Comparison of ENCODE assay signal across 8 cellular contexts in the genomic region with DNA sequence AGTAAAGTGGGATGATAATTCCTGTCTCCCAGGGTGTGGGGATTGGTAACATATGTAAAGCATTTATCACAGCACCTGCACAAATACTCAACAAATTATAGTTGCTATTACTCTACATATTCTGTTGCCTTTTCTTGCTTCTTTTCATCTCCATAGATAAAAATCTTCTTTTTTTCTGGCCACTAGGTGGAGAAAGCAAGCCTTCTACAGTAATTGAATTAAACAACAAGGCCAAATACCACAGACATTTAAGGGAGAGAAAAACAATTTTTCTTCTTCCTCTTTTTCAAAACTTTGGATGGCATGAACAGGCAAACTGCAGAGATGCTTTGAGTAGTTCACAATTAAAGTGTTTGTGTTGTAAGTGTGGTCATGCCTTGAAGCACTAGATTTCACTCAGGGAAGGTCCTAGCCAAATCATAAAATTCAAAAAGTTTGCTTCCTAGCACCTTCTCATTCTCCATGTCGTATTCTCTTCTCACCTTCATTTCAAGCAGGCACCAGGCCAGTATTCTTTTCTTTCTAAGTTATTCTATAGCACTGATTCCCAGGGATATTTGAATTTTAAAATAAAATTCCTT.
DNase-seq lines count a peak whose midpoint lies in the region; ATAC-seq and TF ChIP-seq lines count a peak whose summit lies in the region.

No MANE protein-coding gene starts in this region.

- TF ChIP-seq CTCF in GM23338 (conservative IDR thresholded peaks at IDR 0.05; ENCODE audit: low read depth in 2 of 2), result peak; percentile 50 to 72
- TF ChIP-seq CTCF in coronary artery (IDR thresholded peaks at IDR 0.05), result peak; percentile 28

- DNase-seq in CD4-positive, CD25-positive, alpha-beta regulatory T cell, result peak in 2 of 3 donors; percentile 48 to 53
- DNase-seq in GM23338 (ENCODE audit: low spot score) (peak; percentile 71), NOMO-1 treated with DMSO at 0.1 percent for 48 hours (lab: John Stamatoyannopoulos, UW; ENCODE audit: unreplicated experiment) (peak; percentile 86), coronary artery (ENCODE audit: low spot score) (no peak), midbrain (lab: John Stamatoyannopoulos, UW) (peak; percentile 80)
- DNase-seq in stimulated activated naive CD8-positive, alpha-beta T cell treated with anti-CD3 and anti-CD28 coated beads, Interleukin-15, Interleukin-2, amounts not matched to agents 100 U/mL and 50 U/mL, for 24 hours, result no peak
- no peak for DNase-seq in activated CD4-positive, CD25-positive, alpha-beta regulatory T cell (lab: John Stamatoyannopoulos, UW)

- H3K27me3 ChIP-seq in CD4-positive, CD25-positive, alpha-beta regulatory T cell (ENCODE audit: control insufficient read depth, insufficient read depth, low read length), result no peaks in the 10 kb centered on the region
- no peaks in the 10 kb centered on the region for H3K27me3 ChIP-seq in GM23338 (ENCODE audit: insufficient read depth)

- H3K36me3 Mint-ChIP-seq in CD4-positive, CD25-positive, alpha-beta regulatory T cell, result no peaks in the 10 kb centered on the region
- no peaks in the 10 kb centered on the region for H3K36me3 Mint-ChIP-seq in GM23338 (ENCODE audit: low read depth)

- no peak overlapping the region for H3K27ac ChIP-seq in CD4-positive, CD25-positive, alpha-beta regulatory T cell (ENCODE audit: insufficient read depth, low read length, poor library complexity, severe bottlenecking)
- H3K27ac ChIP-seq in GM23338 (ENCODE audit: low read depth) (no peak overlapping the region), coronary artery (no peak overlapping the region)

- peak overlapping the region in 1 of 3 donors; percentile 52 for H3K27ac Mint-ChIP-seq in CD4-positive, CD25-positive, alpha-beta regulatory T cell
- no peak overlapping the region for H3K27ac Mint-ChIP-seq in GM23338

- H3K4me2 ChIP-seq in GM23338, result no peak overlapping the region

- no peak overlapping the region for H3K4me3 ChIP-seq in CD4-positive, CD25-positive, alpha-beta regulatory T cell (ENCODE audit: low read depth, low read length)
- H3K4me3 ChIP-seq in GM23338 (no peak overlapping the region), coronary artery (no peak overlapping the region)

- H2AFZ ChIP-seq in GM23338, result no peak overlapping the region

- no peak for ATAC-seq in CD4-positive, CD25-positive, alpha-beta regulatory T cell (ENCODE audit: low read depth in 2 of 2)
- no peak for ATAC-seq in GM23338
- no peak for ATAC-seq in GM21423 (IDR thresholded peaks at IDR 0.05; ENCODE audit: unreplicated experiment)
- ATAC-seq in stimulated activated naive CD8-positive, alpha-beta T cell treated with anti-CD3 and anti-CD28 coated beads, Interleukin-15, Interleukin-2, amounts not matched to agents 100 U/mL and 50 U/mL, for 24 hours, result no peak

- no peaks in the 10 kb centered on the region for H3K36me3 ChIP-seq in CD4-positive, CD25-positive, alpha-beta regulatory T cell (ENCODE audit: control insufficient read depth, insufficient read depth, low read length)
- no peaks in the 10 kb centered on the region for H3K36me3 ChIP-seq in GM23338 (ENCODE audit: insufficient read depth)

- H3K9me3 ChIP-seq in CD4-positive, CD25-positive, alpha-beta regulatory T cell (ENCODE audit: control insufficient read depth in 2 of 2, low read length in 2 of 2), result no peaks in the 10 kb centered on the region

- no peaks in the 10 kb centered on the region for H3K79me2 ChIP-seq in GM23338 (replicated peaks; ENCODE audit: insufficient read depth)

- H3K9me3 Mint-ChIP-seq in CD4-positive, CD25-positive, alpha-beta regulatory T cell, result no peaks in the 10 kb centered on the region
- no peaks in the 10 kb centered on the region for H3K9me3 Mint-ChIP-seq in GM23338

- peaks cover 7% of the 10 kb centered on the region for H3K27me3 Mint-ChIP-seq in CD4-positive, CD25-positive, alpha-beta regulatory T cell
- no peaks in the 10 kb centered on the region for H3K27me3 Mint-ChIP-seq in GM23338 (ENCODE audit: insufficient read depth, low read depth, poor library complexity)

- H3K9me2 ChIP-seq in GM23338 (ENCODE audit: insufficient read depth), result no peaks in the 10 kb centered on the region

- H3K4me1 ChIP-seq in CD4-positive, CD25-positive, alpha-beta regulatory T cell (ENCODE audit: control insufficient read depth, insufficient read depth, low read length, poor library complexity, severe bottlenecking), result no peaks in the 10 kb centered on the region
- H3K4me1 ChIP-seq in GM23338 (ENCODE audit: insufficient read depth), result no peaks in the 10 kb centered on the region

- no peaks in the 10 kb centered on the region for H3F3A ChIP-seq in GM23338 (replicated peaks; ENCODE audit: low read depth)

- no peaks in the 10 kb centered on the region for H4K20me1 ChIP-seq in GM23338 (replicated peaks; ENCODE audit: insufficient read depth)

- H3K4me3 Mint-ChIP-seq in CD4-positive, CD25-positive, alpha-beta regulatory T cell, result no peak overlapping the region
- H3K4me3 Mint-ChIP-seq in GM23338, result no peak overlapping the region

- H3K4me1 Mint-ChIP-seq in CD4-positive, CD25-positive, alpha-beta regulatory T cell, result peaks cover 0 to 4% (median 4%) of the 10 kb centered on the region in 4 donors
- H3K4me1 Mint-ChIP-seq in GM23338, result peaks cover 4% of the 10 kb centered on the region

TF ChIP-seq in GM23338, 12 proteins besides CTCF, POLR2A, EP300 and RAD21 (continues in another document):
- TF ChIP-seq, protein P1, sequence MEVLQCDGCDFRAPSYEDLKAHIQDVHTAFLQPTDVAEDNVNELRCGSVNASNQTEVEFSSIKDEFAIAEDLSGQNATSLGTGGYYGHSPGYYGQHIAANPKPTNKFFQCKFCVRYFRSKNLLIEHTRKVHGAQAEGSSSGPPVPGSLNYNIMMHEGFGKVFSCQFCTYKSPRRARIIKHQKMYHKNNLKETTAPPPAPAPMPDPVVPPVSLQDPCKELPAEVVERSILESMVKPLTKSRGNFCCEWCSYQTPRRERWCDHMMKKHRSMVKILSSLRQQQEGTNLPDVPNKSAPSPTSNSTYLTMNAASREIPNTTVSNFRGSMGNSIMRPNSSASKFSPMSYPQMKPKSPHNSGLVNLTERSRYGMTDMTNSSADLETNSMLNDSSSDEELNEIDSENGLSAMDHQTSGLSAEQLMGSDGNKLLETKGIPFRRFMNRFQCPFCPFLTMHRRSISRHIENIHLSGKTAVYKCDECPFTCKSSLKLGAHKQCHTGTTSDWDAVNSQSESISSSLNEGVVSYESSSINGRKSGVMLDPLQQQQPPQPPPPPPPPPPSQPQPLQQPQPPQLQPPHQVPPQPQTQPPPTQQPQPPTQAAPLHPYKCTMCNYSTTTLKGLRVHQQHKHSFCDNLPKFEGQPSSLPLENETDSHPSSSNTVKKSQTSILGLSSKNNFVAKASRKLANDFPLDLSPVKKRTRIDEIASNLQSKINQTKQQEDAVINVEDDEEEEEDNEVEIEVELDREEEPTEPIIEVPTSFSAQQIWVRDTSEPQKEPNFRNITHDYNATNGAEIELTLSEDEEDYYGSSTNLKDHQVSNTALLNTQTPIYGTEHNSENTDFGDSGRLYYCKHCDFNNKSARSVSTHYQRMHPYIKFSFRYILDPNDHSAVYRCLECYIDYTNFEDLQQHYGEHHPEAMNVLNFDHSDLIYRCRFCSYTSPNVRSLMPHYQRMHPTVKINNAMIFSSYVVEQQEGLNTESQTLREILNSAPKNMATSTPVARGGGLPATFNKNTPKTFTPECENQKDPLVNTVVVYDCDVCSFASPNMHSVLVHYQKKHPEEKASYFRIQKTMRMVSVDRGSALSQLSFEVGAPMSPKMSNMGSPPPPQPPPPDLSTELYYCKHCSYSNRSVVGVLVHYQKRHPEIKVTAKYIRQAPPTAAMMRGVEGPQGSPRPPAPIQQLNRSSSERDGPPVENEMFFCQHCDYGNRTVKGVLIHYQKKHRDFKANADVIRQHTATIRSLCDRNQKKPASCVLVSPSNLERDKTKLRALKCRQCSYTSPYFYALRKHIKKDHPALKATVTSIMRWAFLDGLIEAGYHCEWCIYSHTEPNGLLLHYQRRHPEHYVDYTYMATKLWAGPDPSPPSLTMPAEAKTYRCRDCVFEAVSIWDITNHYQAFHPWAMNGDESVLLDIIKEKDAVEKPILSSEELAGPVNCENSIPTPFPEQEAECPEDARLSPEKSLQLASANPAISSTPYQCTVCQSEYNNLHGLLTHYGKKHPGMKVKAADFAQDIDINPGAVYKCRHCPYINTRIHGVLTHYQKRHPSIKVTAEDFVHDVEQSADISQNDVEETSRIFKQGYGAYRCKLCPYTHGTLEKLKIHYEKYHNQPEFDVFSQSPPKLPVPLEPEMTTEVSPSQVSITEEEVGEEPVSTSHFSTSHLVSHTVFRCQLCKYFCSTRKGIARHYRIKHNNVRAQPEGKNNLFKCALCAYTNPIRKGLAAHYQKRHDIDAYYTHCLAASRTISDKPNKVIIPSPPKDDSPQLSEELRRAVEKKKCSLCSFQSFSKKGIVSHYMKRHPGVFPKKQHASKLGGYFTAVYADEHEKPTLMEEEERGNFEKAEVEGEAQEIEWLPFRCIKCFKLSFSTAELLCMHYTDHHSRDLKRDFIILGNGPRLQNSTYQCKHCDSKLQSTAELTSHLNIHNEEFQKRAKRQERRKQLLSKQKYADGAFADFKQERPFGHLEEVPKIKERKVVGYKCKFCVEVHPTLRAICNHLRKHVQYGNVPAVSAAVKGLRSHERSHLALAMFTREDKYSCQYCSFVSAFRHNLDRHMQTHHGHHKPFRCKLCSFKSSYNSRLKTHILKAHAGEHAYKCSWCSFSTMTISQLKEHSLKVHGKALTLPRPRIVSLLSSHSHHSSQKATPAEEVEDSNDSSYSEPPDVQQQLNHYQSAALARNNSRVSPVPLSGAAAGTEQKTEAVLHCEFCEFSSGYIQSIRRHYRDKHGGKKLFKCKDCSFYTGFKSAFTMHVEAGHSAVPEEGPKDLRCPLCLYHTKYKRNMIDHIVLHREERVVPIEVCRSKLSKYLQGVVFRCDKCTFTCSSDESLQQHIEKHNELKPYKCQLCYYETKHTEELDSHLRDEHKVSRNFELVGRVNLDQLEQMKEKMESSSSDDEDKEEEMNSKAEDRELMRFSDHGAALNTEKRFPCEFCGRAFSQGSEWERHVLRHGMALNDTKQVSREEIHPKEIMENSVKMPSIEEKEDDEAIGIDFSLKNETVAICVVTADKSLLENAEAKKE (CRISPR knock-in tag; IDR thresholded peaks at IDR 0.05), result no peak
- TF ChIP-seq EZH2phosphoT487 (IDR thresholded peaks at IDR 0.05; ENCODE audit: unreplicated experiment), result no peak

Comparison
In these comparisons a context has a peak if more than half of its experiments do, and no peak if none do; other contexts are left out.
1. DNase-seq: peak in CD4-positive, CD25-positive, alpha-beta regulatory T cell (2 of 3), GM23338 (single experiment), NOMO-1 treated with DMSO at 0.1 percent for 48 hours (single experiment) and midbrain (single experiment); none in coronary artery (single experiment), stimulated activated naive CD8-positive, alpha-beta T cell treated with anti-CD3 and anti-CD28 coated beads, Interleukin-15, Interleukin-2, amounts not matched to agents 100 U/mL and 50 U/mL, for 24 hours (single experiment) and activated CD4-positive, CD25-positive, alpha-beta regulatory T cell (0 of 4).